Comparison of ENCODE assay signal across 1 cellular context in genomic region chr9:130897105-130897751, GRCh38.
TF ChIP-seq lines count a peak whose summit lies in the region.

No MANE protein-coding gene starts in this region.

TF ChIP-seq in IMR-90, 13 proteins besides CTCF, POLR2A, EP300 and RAD21:
- TF ChIP-seq CHD1 (IDR thresholded peaks at IDR 0.05; ENCODE audit: low read depth, low read length): no peak
- no peak for TF ChIP-seq ELK1 (IDR thresholded peaks at IDR 0.05; ENCODE audit: borderline replicate concordance, low read depth, low read length)
- TF ChIP-seq MAZ (IDR thresholded peaks at IDR 0.05; ENCODE audit: borderline replicate concordance, low read depth, low read length): no peak
- TF ChIP-seq FOS (IDR thresholded peaks at IDR 0.05; ENCODE audit: low read depth, low read length): no peak
- TF ChIP-seq RCOR1 (IDR thresholded peaks at IDR 0.05; ENCODE audit: insufficient replicate concordance, low read length): no peak
- TF ChIP-seq RFX5 (IDR thresholded peaks at IDR 0.05; ENCODE audit: low read depth, low read length): no peak
- no peak for TF ChIP-seq MAFK (IDR thresholded peaks at IDR 0.05; ENCODE audit: low read depth, low read length)
- no peak for TF ChIP-seq USF2 (IDR thresholded peaks at IDR 0.05; ENCODE audit: low read depth, low read length)
- no peak for TF ChIP-seq SMC3 (IDR thresholded peaks at IDR 0.05; ENCODE audit: low read depth, low read length)
